7 cellular contexts compared by ENCODE assay signal in the genomic region with DNA sequence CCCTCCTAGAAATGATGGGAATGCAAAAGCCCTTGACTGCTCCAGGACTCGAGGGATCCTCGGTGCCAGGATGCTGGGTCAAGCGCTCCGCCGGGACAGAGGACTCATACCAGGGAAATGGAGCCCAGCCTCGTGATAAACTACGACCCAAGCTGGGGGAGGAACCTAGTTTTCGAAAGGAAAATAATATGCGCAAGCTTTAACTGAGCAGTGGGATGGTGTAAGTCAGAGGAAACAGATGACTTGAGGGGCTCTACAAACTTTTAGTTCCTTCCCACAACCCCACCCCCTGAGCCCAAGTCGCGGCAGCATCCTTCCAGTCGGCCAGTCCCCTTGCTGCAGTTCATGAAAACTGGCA. TPM values are rescaled to one million over a fixed set of nuclear protein-coding genes. Genes with fewer than 3 reads are reported as not detected.
DNase-seq lines count a peak whose midpoint lies in the region; ATAC-seq, FAIRE-seq and TF ChIP-seq lines count a peak whose summit lies in the region.

No MANE protein-coding gene starts in this region.

- H3K14ac ChIP-seq in H1 (ENCODE audit: insufficient read length) = no peak overlapping the region

- no peak for TF ChIP-seq RAD21 in H1 (IDR thresholded peaks at IDR 0.05 in 1 of 2, conservative IDR thresholded peaks at IDR 0.05 in 1 of 2; ENCODE audit: low read depth in 2 of 2, low read length in 2 of 2)

- no peak overlapping the region for H2BK20ac ChIP-seq in H1 (ENCODE audit: low read length)

- H2BK12ac ChIP-seq in H1 (ENCODE audit: low read depth, low read length) = no peak overlapping the region

- intact Hi-C loops in pancreas (cut with DNase I) = no loop called here

- POLR2A ChIA-PET in H1 (lab: Charles Lee; ENCODE audit: partially characterized antibody) = interaction anchor here (0.6 to 2.2 kb wide), 21 partner anchors 9 to 169 kb away, joined by 3 to 15 read pairs (median 4); a partner anchor contains a TSS
- POLR2A ChIA-PET in HEK293T (lab: Yijun Ruan, JAX) = interaction anchor here (0.5 to 1.5 kb wide), 14 partner anchors 9 to 313 kb away, joined by 3 to 10 read pairs (median 4); a partner anchor contains a TSS

- DNase-seq in NB4 (ENCODE audit: low read depth) (no peak), H1 (ENCODE audit: low read depth in 1 of 2, low spot score in 2 of 2) (no peak), pancreas (no peak), HEK293T (ENCODE audit: extremely low spot score) (no peak), NCI-H2227 (lab: John Stamatoyannopoulos, UW; ENCODE audit: unreplicated experiment) (no peak)

- peaks cover 3% of the 10 kb centered on the region; the same call in 1 of the 2 replicates for H3K79me1 ChIP-seq in H1 (ENCODE audit: low read depth, low read length)

- H3K27ac ChIP-seq in H1 (ENCODE audit: low read depth, low read length) (peak overlapping the region; percentile 94), pancreas (peak overlapping the region; percentile 62 to 93 (median 82))

- no peak for TF ChIP-seq CTCF in NB4 (IDR thresholded peaks at IDR 0.05; ENCODE audit: low read depth, low read length)
- TF ChIP-seq CTCF in H1 (IDR thresholded peaks at IDR 0.05; ENCODE audit: control extremely low read depth in 1 of 3, insufficient read depth in 1 of 3, low read depth in 1 of 3, low read length in 3 of 3) = no peak
- no peak for TF ChIP-seq CTCF in pancreas (IDR thresholded peaks at IDR 0.05)

- H3K4me3 ChIP-seq in NB4 (ENCODE audit: low read depth, low read length) (peak overlapping the region; percentile 67), H1 (ENCODE audit: extremely low read depth in 1 of 4, insufficient read depth in 2 of 4, low read depth in 3 of 4, low read length in 4 of 4) (peak overlapping the region; percentile 98 to 100 (median 99)), pancreas (peak overlapping the region; percentile 38 to 76 (median 68))

- peak overlapping the region; percentile 39 for H3K56ac ChIP-seq in H1 (replicated peaks; ENCODE audit: insufficient read length, low read depth, low read length)

- H2BK5ac ChIP-seq in H1 (ENCODE audit: low read depth, low read length) = peak overlapping the region; percentile 17; the same call in 1 of the 2 replicates

- no peak for FAIRE-seq in H1 (lab: Jason Lieb, UNC)
- no peak for FAIRE-seq in pancreas (lab: Jason Lieb, UNC)

- H2BK15ac ChIP-seq in H1 (ENCODE audit: low read length) = no peak overlapping the region; the same call in 1 of the 2 replicates

- TF ChIP-seq POLR2A in NB4 (IDR thresholded peaks at IDR 0.05; ENCODE audit: extremely low read depth, insufficient read length) (peak; percentile 2), H1 (IDR thresholded peaks at IDR 0.05; ENCODE audit: control extremely low read depth in 1 of 2, low read depth in 2 of 2, low read length in 2 of 2) (no peak)

- peaks cover 8% of the 10 kb centered on the region; the same call in 1 of the 2 replicates for H3K23me2 ChIP-seq in H1 (ENCODE audit: low read depth, low read length)

- H3K9ac ChIP-seq in H1 (replicated peaks in 1 of 4; ENCODE audit: extremely low read depth in 1 of 4, low read depth in 3 of 4, low read length in 3 of 4) = peak overlapping the region; percentile 40 to 99 (median 90)

- H3K4me1 ChIP-seq in H1 (replicated peaks in 1 of 4; ENCODE audit: control insufficient read depth in 3 of 4, insufficient read depth in 4 of 4, low read length in 3 of 4) (peaks cover 0 to 3% (median 0%) of the 10 kb centered on the region in 4 experiments; a peak in 3 of 7 replicates), pancreas (peaks cover 6 to 14% (median 10%) of the 10 kb centered on the region in 3 donors)

- H3K4me2 ChIP-seq in H1 (ENCODE audit: insufficient read depth in 1 of 2, low read depth in 2 of 2, low read length in 2 of 2) = peak overlapping the region; percentile 74 to 96

- H3K23ac ChIP-seq in H1 (ENCODE audit: insufficient read length) = no peak overlapping the region

- H3K4ac ChIP-seq in H1 (replicated peaks; ENCODE audit: insufficient read length, low read depth, low read length) = no peak overlapping the region

- no peak overlapping the region; the same call in 1 of the 2 replicates for H3K18ac ChIP-seq in H1 (ENCODE audit: extremely low read depth, low read length)

- peak overlapping the region; percentile 21 for H4K5ac ChIP-seq in H1 (ENCODE audit: insufficient read length, low read depth, low read length)

- H2BK120ac ChIP-seq in H1 (replicated peaks; ENCODE audit: low read depth, low read length) = no peak overlapping the region

- WGBS in H1 (ENCODE audit: extremely low coverage in 1 of 2, insufficient coverage in 1 of 2, insufficient read length in 1 of 2, insufficient replicate concordance in 2 of 2, low coverage in 1 of 2, low lambda C conversion rate in 2 of 2, missing lambda C conversion rate in 1 of 2), 2 experiments = 14% methylated on average over 12 of the region's 12 CpGs; no CpG with 5 or more reads in 1 of the 2 experiments
- WGBS in pancreas, 2 donors = 0 to 1% methylated on average over 12 of the region's 12 CpGs

- no peak for TF ChIP-seq EP300 in H1 (IDR thresholded peaks at IDR 0.05; ENCODE audit: borderline replicate concordance in 1 of 2, low read depth in 2 of 2, low read length in 2 of 2)

- CTCF ChIA-PET in H1 (lab: Charles Lee; ENCODE audit: partially characterized antibody) (interaction anchor here (0.6 kb wide), 1 partner anchor 477 kb away, joined by 3 read pairs; no protein-coding TSS in a partner anchor), HEK293T (lab: Yijun Ruan, JAX) (interaction anchor here (0.6 kb wide), 2 partner anchors 79 to 142 kb away, joined by 3 read pairs; a partner anchor contains a TSS)

- H3K27me3 ChIP-seq in H1 (replicated peaks in 1 of 4; ENCODE audit: control insufficient read depth in 3 of 4, extremely low read depth in 1 of 4, insufficient read depth in 3 of 4, low read length in 3 of 4) = no peaks in the 10 kb centered on the region
- H3K27me3 ChIP-seq in pancreas = no peaks in the 10 kb centered on the region

- H4K20me1 ChIP-seq in H1 (replicated peaks in 1 of 2; ENCODE audit: control insufficient read depth in 1 of 2, insufficient read depth in 2 of 2, low read length in 2 of 2) = peaks cover 3 to 5% of the 10 kb centered on the region in 2 experiments

- H4K91ac ChIP-seq in H1 (replicated peaks; ENCODE audit: insufficient read length, low read length) = no peak overlapping the region

- peaks cover 18 to 43% of the 10 kb centered on the region in 2 experiments for H3K79me2 ChIP-seq in H1 (ENCODE audit: control insufficient read depth in 1 of 2, insufficient read depth in 2 of 2, low read length in 2 of 2)

- H2AFZ ChIP-seq in H1 (ENCODE audit: low read length) = 0 out of 2 replicates have a peak overlapping the region, but pooled peaks have one; percentile 31

- H3K36me3 ChIP-seq in H1 (ENCODE audit: control insufficient read depth in 2 of 4, insufficient read depth in 4 of 4, low read length in 3 of 4) (peaks cover 4 to 31% (median 22%) of the 10 kb centered on the region in 4 experiments), pancreas (peaks cover 0 to 10% (median 0%) of the 10 kb centered on the region in 3 donors)

- peak overlapping the region; percentile 30; the same call in 1 of the 2 replicates for H4K8ac ChIP-seq in H1 (ENCODE audit: extremely low read depth, insufficient read depth, low read length)

- ATAC-seq in GM18508 (IDR thresholded peaks at IDR 0.05; ENCODE audit: insufficient read depth, unreplicated experiment) = peak; percentile 18
- peak; percentile 31 for ATAC-seq in GM21723 (IDR thresholded peaks at IDR 0.05; ENCODE audit: unreplicated experiment)
- peak in 1 of 4 donors; percentile 3 for ATAC-seq in pancreas

- H3K9me3 ChIP-seq in H1 (ENCODE audit: insufficient read depth in 2 of 2, low read depth in 1 of 2, low read length in 1 of 2) (no peaks in the 10 kb centered on the region), pancreas (no peaks in the 10 kb centered on the region)

- no peak overlapping the region for H2AK5ac ChIP-seq in H1 (ENCODE audit: low read depth, low read length)

TF ChIP-seq in H1, 55 proteins besides CTCF, POLR2A, EP300 and RAD21:
- TF ChIP-seq SAP30 (IDR thresholded peaks at IDR 0.05; ENCODE audit: insufficient read depth, insufficient replicate concordance, low read length) (peak; percentile 11), POLR2AphosphoS5 (IDR thresholded peaks at IDR 0.05; ENCODE audit: low read depth, low read length) (peak; percentile 74; the same call in 1 of the 2 replicates), TEAD4 (IDR thresholded peaks at IDR 0.05; ENCODE audit: low read depth, low read length) (no peak), SP2 (IDR thresholded peaks at IDR 0.05; ENCODE audit: low read length) (no peak), SIN3A (conservative IDR thresholded peaks at IDR 0.05 in 1 of 2, IDR thresholded peaks at IDR 0.05 in 1 of 2; ENCODE audit: low read depth in 1 of 2, low read length in 2 of 2) (peak in 1 of 2 experiments; percentile 37; a peak in 1 of 4 replicates), CTBP2 (IDR thresholded peaks at IDR 0.05; ENCODE audit: borderline replicate concordance, insufficient read depth, insufficient read length, low read length) (peak; percentile 11)

TF ChIP-seq in HEK293T, 16 proteins besides CTCF, POLR2A, EP300 and RAD21:
- TF ChIP-seq, protein P1, sequence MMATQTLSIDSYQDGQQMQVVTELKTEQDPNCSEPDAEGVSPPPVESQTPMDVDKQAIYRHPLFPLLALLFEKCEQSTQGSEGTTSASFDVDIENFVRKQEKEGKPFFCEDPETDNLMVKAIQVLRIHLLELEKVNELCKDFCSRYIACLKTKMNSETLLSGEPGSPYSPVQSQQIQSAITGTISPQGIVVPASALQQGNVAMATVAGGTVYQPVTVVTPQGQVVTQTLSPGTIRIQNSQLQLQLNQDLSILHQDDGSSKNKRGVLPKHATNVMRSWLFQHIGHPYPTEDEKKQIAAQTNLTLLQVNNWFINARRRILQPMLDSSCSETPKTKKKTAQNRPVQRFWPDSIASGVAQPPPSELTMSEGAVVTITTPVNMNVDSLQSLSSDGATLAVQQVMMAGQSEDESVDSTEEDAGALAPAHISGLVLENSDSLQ (IDR thresholded peaks at IDR 0.05) = no peak

RNA-seq across cellular contexts. Expression of a gene that starts 0.7 kb away (rescaled TPM):
- 201 and 209 TPM in 2 replicates for total RNA-seq in H1 (2021; fragmentation: NEBNext Ultra II Directional; extraction: Animal tissue kit (Norgen Biotek cat#: 25700))
- 93.1 and 138 TPM in 2 replicates for polyA plus RNA-seq in H1 (2011; rRNA removed)
- 133 TPM for polyA plus RNA-seq in H1 (2011; cell fraction: cytosol; rRNA removed)
- polyA plus RNA-seq in H1 (2011; cell fraction: nucleus; rRNA removed) = 101 TPM
- polyA plus RNA-seq in H1 (2012, experiment 1 of 2) = 170 to 199 TPM (median 181 TPM) in 4 replicates
- polyA plus RNA-seq in H1 (2012, experiment 2 of 2) = 18.0 TPM
- polyA plus RNA-seq in H1 (2013, experiment 1 of 2) = 138 TPM
- 140 TPM for polyA plus RNA-seq in H1 (2013, experiment 2 of 2)
- 155 and 167 TPM in 2 replicates for polyA minus RNA-seq in H1 (2011; rRNA and poly(A)+ RNA removed)
- 84.6 TPM for polyA minus RNA-seq in H1 (2011; cell fraction: cytosol; rRNA and poly(A)+ RNA removed)
- 119 TPM for polyA minus RNA-seq in H1 (2011; cell fraction: nucleus; rRNA and poly(A)+ RNA removed)
- total RNA-seq in pancreas = 10 to 100 TPM; 14.8 to 29.4 (median 19.9) TPM
- 10 to 100 TPM; 19.5 to 31.6 TPM for polyA plus RNA-seq in pancreas
